In genomic region chrX:121084903-121085611, GRCh38 we compare ENCODE assay signal across 23 cellular contexts.
"Had no signal": no experiment of that assay in that cellular context is flagged by ENCODE, and none has a peak within 500 bp of the region (broad histone marks: within the 10 kb centered on the region; RNA-seq: fewer than 3 reads in every experiment).

No MANE protein-coding gene starts in this region.

- H3K27ac Mint-ChIP-seq: mesothelial cell of epicardium; naive B cell; natural killer cell treated with Interleukin-12 subunit alpha and Interleukin-12 subunit beta and Interleukin-15 and Interleukin-18, amount 100 ng/mL, for 72 hours; stimulated activated effector memory CD8-positive, alpha-beta T cell treated with anti-CD3 and anti-CD28 coated beads, Interleukin-12 subunit alpha, Interleukin-12 subunit beta, amount 100 ng/mL, for 72 hours had no signal

- H3K36me3 ChIP-seq: gastrocnemius medialis, left lung, prostate gland, right atrium auricular region, sigmoid colon, stomach, tibial artery, upper lobe of left lung had no signal

- H3K27ac ChIP-seq: dorsolateral prefrontal cortex, gastrocnemius medialis, left lung, parathyroid adenoma, prostate gland, right atrium auricular region, sigmoid colon, stomach, tibial artery, upper lobe of left lung had no signal

- H3K4me1 Mint-ChIP-seq: naive B cell; neural crest cell; stimulated activated effector memory CD8-positive, alpha-beta T cell treated with anti-CD3 and anti-CD28 coated beads, Interleukin-12 subunit alpha, Interleukin-12 subunit beta, amount 100 ng/mL, for 72 hours had no signal

- H3K9me3 Mint-ChIP-seq: stimulated activated effector memory CD8-positive, alpha-beta T cell treated with anti-CD3 and anti-CD28 coated beads, Interleukin-12 subunit alpha, Interleukin-12 subunit beta, amount 100 ng/mL, for 72 hours had no signal

- H3K4me1 ChIP-seq: gastrocnemius medialis, left lung, parathyroid adenoma, prostate gland, right atrium auricular region, sigmoid colon, stomach, tibial artery, upper lobe of left lung had no signal

- H3K4me3 Mint-ChIP-seq: mesothelial cell of epicardium; naive B cell; natural killer cell treated with Interleukin-12 subunit alpha and Interleukin-12 subunit beta and Interleukin-15 and Interleukin-18, amount 100 ng/mL, for 72 hours; neural crest cell; stimulated activated effector memory CD8-positive, alpha-beta T cell treated with anti-CD3 and anti-CD28 coated beads, Interleukin-12 subunit alpha, Interleukin-12 subunit beta, amount 100 ng/mL, for 72 hours had no signal

- H3K9me3 ChIP-seq: gastrocnemius medialis, mucosa of descending colon, prostate gland, right atrium auricular region, sigmoid colon had no signal

- H3K36me3 Mint-ChIP-seq: mesothelial cell of epicardium; naive B cell; natural killer cell treated with Interleukin-12 subunit alpha and Interleukin-12 subunit beta and Interleukin-15 and Interleukin-18, amount 100 ng/mL, for 72 hours; stimulated activated effector memory CD8-positive, alpha-beta T cell treated with anti-CD3 and anti-CD28 coated beads, Interleukin-12 subunit alpha, Interleukin-12 subunit beta, amount 100 ng/mL, for 72 hours had no signal

- H3K27me3 ChIP-seq: gastrocnemius medialis, left lung, right atrium auricular region, sigmoid colon, stomach, tibial artery, upper lobe of left lung had no signal

- H3K4me3 ChIP-seq: dorsolateral prefrontal cortex, gastrocnemius medialis, left lung, mucosa of descending colon, prostate gland, right atrium auricular region, sigmoid colon, stomach, tibial artery, upper lobe of left lung had no signal

- DNase-seq: dorsolateral prefrontal cortex; effector CD4-positive, alpha-beta T cell; gastrocnemius medialis; head of caudate nucleus; kidney; left lung; mesenchymal stem cell; mucosa of descending colon; naive B cell; sigmoid colon; stimulated activated CD4-positive, alpha-beta T cell treated with anti-CD3 and anti-CD28 coated beads, Interleukin-2, amount 100 ng/mL, for 24 hours; stimulated activated CD4-positive, alpha-beta T cell treated with anti-CD3 and anti-CD28 coated beads, Interleukin-4, amount 100 ng/mL, for 24 hours; stimulated activated naive CD4-positive, alpha-beta T cell treated with Interleukin-2 at 50 U/mL for 16 hours; stomach; tibial artery; upper lobe of left lung had no signal

- H3K9ac ChIP-seq: parathyroid adenoma had no signal
